ENCODE assay signal across 9 cellular contexts in genomic region chr3:160224811-160225180, GRCh38. TPM values are rescaled to one million over a fixed set of nuclear protein-coding genes. Genes with fewer than 3 reads are reported as not detected.
DNase-seq lines count a peak whose midpoint lies in the region; TF ChIP-seq lines count a peak whose summit lies in the region.
"Had no signal": no experiment of that assay in that cellular context is flagged by ENCODE, and none has a peak within 500 bp of the region (broad histone marks: within the 10 kb centered on the region; RNA-seq: fewer than 3 reads in every experiment).

No MANE protein-coding gene starts in this region.

- TF ChIP-seq CTCF in AG10803 (conservative IDR thresholded peaks at IDR 0.05; ENCODE audit: low read length) (no peak), coronary artery (IDR thresholded peaks at IDR 0.05) (no peak), nephron (IDR thresholded peaks at IDR 0.05; ENCODE audit: unreplicated experiment in 3 of 3) (no peak)

- H3K27me3 ChIP-seq in HUES64 (ENCODE audit: insufficient read depth, low read length): peaks cover 90% of the 10 kb centered on the region

- no peak for DNase-seq in AG10803 (ENCODE audit: low read depth)
- DNase-seq in coronary artery (ENCODE audit: low spot score): no peak
- no peak for DNase-seq in putamen (ENCODE audit: low spot score)
- no peak for DNase-seq in effector CD4-positive, alpha-beta T cell
- DNase-seq in NCI-H526 (lab: John Stamatoyannopoulos, UW): no peak
- no peak for DNase-seq in cerebellum (ENCODE audit: low spot score)

- H3K27ac Mint-ChIP-seq in nephron: no peak overlapping the region

- 1% methylated on average over 17 of the region's 17 CpGs for WGBS in HUES64

- H3K36me3 Mint-ChIP-seq in nephron (ENCODE audit: low read depth): no peaks in the 10 kb centered on the region

- H3K9me3 Mint-ChIP-seq in nephron: no peaks in the 10 kb centered on the region

- no peak overlapping the region for H3K9ac ChIP-seq in HUES64 (ENCODE audit: low read depth, low read length)

- no peaks in the 10 kb centered on the region for H3K36me3 ChIP-seq in HUES64 (ENCODE audit: insufficient read depth, low read length)

- H3K27ac ChIP-seq in HUES64 (ENCODE audit: low read depth, low read length) (no peak overlapping the region), coronary artery (peak overlapping the region in 1 of 2 donors; percentile 40)

- H3K4me3 Mint-ChIP-seq in nephron: peak overlapping the region; percentile 85 to 89 (median 89)

- peaks cover 92% of the 10 kb centered on the region for H3K27me3 Mint-ChIP-seq in nephron (ENCODE audit: low read depth)

- H3K4me3 ChIP-seq in AG10803 (ENCODE audit: low read length) (peak overlapping the region; percentile 55), HUES64 (ENCODE audit: low read length) (peak overlapping the region; percentile 56), coronary artery (peak overlapping the region; percentile 86)

- no peaks in the 10 kb centered on the region for H3K9me3 ChIP-seq in HUES64 (ENCODE audit: insufficient read depth, low read depth, low read length)

- peaks cover 13% of the 10 kb centered on the region for H3K4me1 Mint-ChIP-seq in nephron

- 0 out of 2 replicates have a peak, but pooled peaks cover 5% of the 10 kb centered on the region for H3K4me1 ChIP-seq in HUES64 (ENCODE audit: insufficient read depth, low read length)

RNA-seq across cellular contexts. Expression of gene C3orf80, which starts 0.4 kb away (rescaled TPM):
- polyA plus RNA-seq in HUES64 (2013, experiment 1 of 2): 0.35 TPM
- polyA plus RNA-seq in HUES64 (2013, experiment 2 of 2): 0.44 TPM
- total RNA-seq in cerebellum: 2.0 TPM
- total RNA-seq: dermis blood vessel endothelial cell had no signal
